Comparison of ENCODE assay signal across 8 cellular contexts in the genomic region with DNA sequence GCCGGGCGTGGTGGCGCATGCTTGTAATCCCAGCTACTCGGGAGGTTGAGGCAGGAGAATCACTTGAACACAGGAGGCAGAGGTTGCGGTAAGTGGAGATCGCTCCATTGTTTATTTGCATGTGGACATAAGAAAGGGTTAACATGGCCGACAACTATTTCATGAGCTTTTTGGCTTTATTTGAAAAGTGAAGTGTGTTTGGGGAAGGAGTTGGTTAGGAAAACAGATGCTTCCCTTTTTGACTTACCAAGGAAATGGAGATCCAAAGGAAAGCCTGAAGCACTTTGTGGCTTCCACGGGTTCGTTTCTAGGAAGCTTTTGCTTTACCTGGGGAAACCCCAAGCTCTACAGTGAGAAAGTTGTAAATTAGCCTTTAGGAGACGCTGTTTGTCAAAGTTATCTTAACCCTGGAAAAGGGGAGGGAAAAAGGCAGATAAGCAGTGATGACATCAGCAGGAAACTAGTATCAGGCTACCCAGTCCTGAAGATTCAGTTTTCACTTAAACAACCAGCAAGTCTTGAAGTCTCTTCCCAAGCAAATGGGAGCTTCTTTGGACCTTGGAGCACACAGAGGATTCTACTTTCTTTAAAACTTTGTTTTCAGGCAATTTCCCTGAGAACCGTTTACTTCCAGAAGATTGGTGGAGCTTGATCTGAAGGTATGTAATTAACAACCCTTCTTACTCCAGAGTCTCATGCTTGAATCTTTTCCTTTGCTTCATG. TPM values are rescaled to one million over a fixed set of nuclear protein-coding genes. Genes with fewer than 3 reads are reported as not detected.
DNase-seq lines count a peak whose midpoint lies in the region; TF ChIP-seq lines count a peak whose summit lies in the region.

A gene with protein sequence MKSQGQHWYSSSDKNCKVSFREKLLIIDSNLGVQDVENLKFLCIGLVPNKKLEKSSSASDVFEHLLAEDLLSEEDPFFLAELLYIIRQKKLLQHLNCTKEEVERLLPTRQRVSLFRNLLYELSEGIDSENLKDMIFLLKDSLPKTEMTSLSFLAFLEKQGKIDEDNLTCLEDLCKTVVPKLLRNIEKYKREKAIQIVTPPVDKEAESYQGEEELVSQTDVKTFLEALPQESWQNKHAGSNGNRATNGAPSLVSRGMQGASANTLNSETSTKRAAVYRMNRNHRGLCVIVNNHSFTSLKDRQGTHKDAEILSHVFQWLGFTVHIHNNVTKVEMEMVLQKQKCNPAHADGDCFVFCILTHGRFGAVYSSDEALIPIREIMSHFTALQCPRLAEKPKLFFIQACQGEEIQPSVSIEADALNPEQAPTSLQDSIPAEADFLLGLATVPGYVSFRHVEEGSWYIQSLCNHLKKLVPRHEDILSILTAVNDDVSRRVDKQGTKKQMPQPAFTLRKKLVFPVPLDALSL (plus strand): TSS at position 492 of the 723 bp plus-strand sequence. CDS start 2,637 bp downstream, outside the sequence.

- intact Hi-C loops in spleen (cut with DNase I; ENCODE audit: low total_unique reads) = loop anchor here (2.0 kb wide), 1 partner anchor 50 kb away; no protein-coding TSS in a partner anchor

- H3F3A ChIP-seq in MM.1S (ENCODE audit: insufficient read depth, low read length) = peaks cover 39% of the 10 kb centered on the region

- H3K27me3 Mint-ChIP-seq in activated naive CD8-positive, alpha-beta T cell = no peaks in the 10 kb centered on the region

- H3K4me1 ChIP-seq in MM.1S (ENCODE audit: low read length) (peaks cover 22% of the 10 kb centered on the region), spleen (peaks cover 5 to 75% (median 52%) of the 10 kb centered on the region in 6 donors)

- no peaks in the 10 kb centered on the region for H4K20me1 ChIP-seq in MM.1S (ENCODE audit: insufficient read depth, low read length)

- peak within 1 kb of the TSS; percentile 47 for H2AFZ ChIP-seq in MM.1S (ENCODE audit: low read length)

- DNase-seq in GM12865 (ENCODE audit: low read depth) = peak; percentile 79
- DNase-seq in HFF-Myc (ENCODE audit: extremely low read depth, low read depth) = peak; percentile 36
- DNase-seq in MM.1S = peak; percentile 94
- DNase-seq in iPS DF 4.7 (ENCODE audit: extremely low read depth, low spot score) = peak; percentile 36
- no peak for DNase-seq in spleen
- DNase-seq in GOT3 (lab: John Stamatoyannopoulos, UW) = no peak

- H3K9ac ChIP-seq in MM.1S (ENCODE audit: low read length) = peak within 1 kb of the TSS; percentile 83

- TF ChIP-seq POLR2A in spleen (IDR thresholded peaks at IDR 0.05) = peak in 1 of 3 donors; percentile 67

- peak within 1 kb of the TSS; percentile 84 for H3K4me2 ChIP-seq in MM.1S (ENCODE audit: low read depth, low read length)

- H3K36me3 Mint-ChIP-seq in activated naive CD8-positive, alpha-beta T cell = peaks cover 3% of the 10 kb centered on the region

- no peaks in the 10 kb centered on the region for H3K9me3 Mint-ChIP-seq in activated naive CD8-positive, alpha-beta T cell (ENCODE audit: low read depth)

- peaks cover 47% of the 10 kb centered on the region for H3K4me1 Mint-ChIP-seq in activated naive CD8-positive, alpha-beta T cell (ENCODE audit: low read depth)

- no peaks in the 10 kb centered on the region for H3K9me2 ChIP-seq in MM.1S (replicated peaks; ENCODE audit: insufficient read depth, low read length)

- peak within 1 kb of the TSS; percentile 95 for H3K4me3 Mint-ChIP-seq in activated naive CD8-positive, alpha-beta T cell

- no peak within 1 kb of the TSS for H3K27ac ChIP-seq in 22Rv1
- peak within 1 kb of the TSS; percentile 77 for H3K27ac ChIP-seq in MM.1S (ENCODE audit: low read length)
- H3K27ac ChIP-seq in spleen = peak within 1 kb of the TSS; percentile 1 to 86 (median 85)

- H3K27me3 ChIP-seq in MM.1S (replicated peaks; ENCODE audit: insufficient read depth, low read length) (no peaks in the 10 kb centered on the region), spleen (replicated peaks in 1 of 7) (no peaks in the 10 kb centered on the region)

- peaks cover 5% of the 10 kb centered on the region for H3K36me3 ChIP-seq in MM.1S (replicated peaks; ENCODE audit: insufficient read depth, low read length)
- peaks cover 0 to 22% (median 10%) of the 10 kb centered on the region in 6 donors for H3K36me3 ChIP-seq in spleen

- H3K9me3 ChIP-seq in MM.1S (replicated peaks; ENCODE audit: insufficient read depth, low read length) (no peaks in the 10 kb centered on the region), spleen (no peaks in the 10 kb centered on the region)

- H3K79me2 ChIP-seq in MM.1S (ENCODE audit: low read length) = peaks cover 50% of the 10 kb centered on the region

- peak within 1 kb of the TSS; percentile 95 for H3K27ac Mint-ChIP-seq in activated naive CD8-positive, alpha-beta T cell

- TF ChIP-seq CTCF in 22Rv1 (IDR thresholded peaks at IDR 0.05) = peak; percentile 33
- TF ChIP-seq CTCF in GM12865 (IDR thresholded peaks at IDR 0.05; ENCODE audit: insufficient read depth, low read depth, low read length, missing control alignments) = peak; percentile 65
- TF ChIP-seq CTCF in HFF-Myc (IDR thresholded peaks at IDR 0.05; ENCODE audit: low read depth, low read length, missing control alignments) = peak; percentile 25
- peak; percentile 81 for TF ChIP-seq CTCF in MM.1S (IDR thresholded peaks at IDR 0.05; ENCODE audit: low read length)
- TF ChIP-seq CTCF in spleen (IDR thresholded peaks at IDR 0.05 in 8 of 11, conservative IDR thresholded peaks at IDR 0.05 in 3 of 11) = peak; percentile 38 to 81 (median 65)

- peak within 1 kb of the TSS; percentile 75 for H3K4me3 ChIP-seq in GM12865 (ENCODE audit: low read depth, low read length)
- peak within 1 kb of the TSS; percentile 23 for H3K4me3 ChIP-seq in HFF-Myc (replicated peaks; ENCODE audit: low read depth, low read length)
- H3K4me3 ChIP-seq in MM.1S (ENCODE audit: low read length) = peak within 1 kb of the TSS; percentile 92
- peak within 1 kb of the TSS; percentile 43 to 65 (median 53) for H3K4me3 ChIP-seq in spleen

- WGBS in spleen, 5 donors = 9 to 27% (median 12%) methylated on average over 11 of the region's 11 CpGs

RNA-seq across cellular contexts. Expression of the gene that starts here (rescaled TPM):
- 10 to 100 TPM; 42.5 to 75.6 (median 55.3) TPM for total RNA-seq in spleen
- polyA plus RNA-seq in spleen = 10 to 100 TPM in 2 of 3 donors, 1 to 10 TPM in 1; 5.6 to 13.3 (median 10.2) TPM

Comparison
In these comparisons a context has a peak if more than half of its experiments do, and no peak if none do; other contexts are left out.
1. CTCF ChIP-seq: peak in every context shown above with its lines; median percentile 81 in MM.1S; 65 in GM12865; 65 in spleen; 33 in 22Rv1; 25 in HFF-Myc.
2. DNase-seq: peak in GM12865 (single experiment), HFF-Myc (single experiment), MM.1S (single experiment) and iPS DF 4.7 (single experiment); none in spleen (single experiment) and GOT3 (single experiment).
3. H3K4me3 ChIP-seq: peak in every context shown above with its lines; median percentile 92 in MM.1S; 75 in GM12865; 53 in spleen; 23 in HFF-Myc.